ENCODE assay signal across 35 cellular contexts in the genomic region with DNA sequence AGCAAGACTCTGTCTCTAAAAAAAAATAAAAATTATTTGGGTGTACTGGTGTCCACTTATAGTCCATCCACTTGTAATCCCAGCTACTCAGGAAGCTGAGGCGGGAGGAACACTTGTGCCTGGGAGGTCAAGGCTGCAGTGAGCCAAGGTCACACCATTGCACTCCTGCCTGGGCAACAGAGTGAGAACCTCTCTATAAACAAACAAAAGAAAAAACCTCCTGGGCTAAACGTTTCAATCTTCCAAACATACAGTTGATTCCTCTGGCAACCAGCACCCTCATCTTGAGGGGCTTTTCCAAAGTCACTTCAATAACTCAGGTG.
"Had no signal": no experiment of that assay in that cellular context is flagged by ENCODE, and none has a peak within 500 bp of the region (broad histone marks: within the 10 kb centered on the region; RNA-seq: fewer than 3 reads in every experiment).

No MANE protein-coding gene starts in this region.

- H3K27me3 ChIP-seq: MG63 had no signal

- H3K4me3 ChIP-seq: MG63 had no signal

- H3K36me3 ChIP-seq: MG63 had no signal

- H3K9me3 ChIP-seq: MG63 had no signal

- DNase-seq: Karpas-422, Kasumi-1, MG63, MM.1S, MV-4-11, NCI-H1048, NCI-H1092, NCI-H1092 treated with DMSO at 0.1 percent for 48 hours, NCI-H1105, NCI-H1105 treated with DMSO at 0.1 percent for 48 hours, NCI-H1417, NCI-H1417 treated with DMSO at 0.1 percent for 48 hours, NCI-H1436, NCI-H1436 treated with DMSO at 0.1 percent for 48 hours, NCI-H146, NCI-H1694, NCI-H1694 treated with DMSO at 0.1 percent for 48 hours, NCI-H187, NCI-H187 treated with DMSO at 0.1 percent for 48 hours, NCI-H1930, NCI-H2029, NCI-H2029 treated with DMSO at 0.1 percent for 48 hours, NCI-H2081, NCI-H2081 treated with DMSO at 0.1 percent for 48 hours, NCI-H2107, NCI-H2171, NCI-H2171 treated with DMSO at 0.1 percent for 48 hours, NCI-H2227 treated with DMSO at 0.1 percent for 48 hours, NCI-H226, NCI-H345, NCI-H446, NCI-H446 treated with DMSO at 0.1 percent for 48 hours, NCI-H510A, NCI-H510A treated with DMSO at 0.1 percent for 48 hours, NCI-H524 had no signal
